In the genomic region with DNA sequence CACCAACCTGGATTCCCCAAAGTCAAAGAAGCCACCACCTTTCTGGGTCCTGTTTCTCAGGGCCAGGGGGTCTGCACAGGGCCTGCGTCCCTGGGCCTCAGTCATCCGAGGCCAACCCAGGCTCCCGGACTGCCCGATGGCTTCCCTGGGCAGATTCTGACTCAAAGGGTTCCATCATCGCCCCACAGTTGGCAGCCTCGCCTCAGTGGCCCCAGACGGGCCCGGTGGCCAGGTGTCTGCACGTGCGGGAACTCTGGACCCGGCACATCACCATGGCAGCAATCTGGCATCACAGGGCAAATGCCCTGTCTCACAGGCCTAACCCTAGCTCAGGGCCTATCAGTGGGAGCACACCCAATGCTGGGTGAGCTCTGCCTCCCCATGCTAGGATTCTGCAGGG, we compare ENCODE assay signal across 23 cellular contexts. TPM values are rescaled to one million over a fixed set of nuclear protein-coding genes. Genes with fewer than 3 reads are reported as not detected.
DNase-seq lines count a peak whose midpoint lies in the region; ATAC-seq and TF ChIP-seq lines count a peak whose summit lies in the region.
"Had no signal": no experiment of that assay in that cellular context is flagged by ENCODE, and none has a peak within 500 bp of the region (broad histone marks: within the 10 kb centered on the region; RNA-seq: fewer than 3 reads in every experiment).

No MANE protein-coding gene starts in this region.

- H3K9ac ChIP-seq in PC-3 (ENCODE audit: low read length) (no peak overlapping the region), neuronal stem cell (ENCODE audit: low read depth, low read length, poor library complexity) (no peak overlapping the region)

- no peaks in the 10 kb centered on the region for H3K9me2 ChIP-seq in PC-3 (replicated peaks; ENCODE audit: low read length)

- H3K36me3 ChIP-seq in PC-3 (ENCODE audit: low read depth, low read length) (no peaks in the 10 kb centered on the region), RWPE2 (ENCODE audit: low read depth) (no peaks in the 10 kb centered on the region), esophagus (ENCODE audit: control insufficient read depth in 2 of 2, insufficient read depth in 2 of 2, low read length in 1 of 2) (no peaks in the 10 kb centered on the region), neuronal stem cell (replicated peaks in 1 of 2; ENCODE audit: control insufficient read depth in 2 of 2, insufficient read depth in 2 of 2, low read length in 2 of 2) (no peaks in the 10 kb centered on the region)
- H3K36me3 ChIP-seq: HAP-1 had no signal

- intact Hi-C loops in PC-3 (cut with micrococcal nuclease), result no loop called here

- H4K91ac ChIP-seq in neuronal stem cell (ENCODE audit: low read depth, low read length, poor library complexity), result no peak overlapping the region

- H3K18ac ChIP-seq in neuronal stem cell (ENCODE audit: low read length), result peak overlapping the region; percentile 20

- H3F3A ChIP-seq in PC-3 (ENCODE audit: low read length, unreplicated experiment), result no peaks in the 10 kb centered on the region

- H2BK120ac ChIP-seq in neuronal stem cell (ENCODE audit: low read depth, low read length), result peak overlapping the region; percentile 56

- no peak overlapping the region for H2BK12ac ChIP-seq in neuronal stem cell (ENCODE audit: low read length)

- peak overlapping the region; percentile 5 for H2BK5ac ChIP-seq in neuronal stem cell (ENCODE audit: low read length)

- H3K4me3 ChIP-seq in PC-3 (ENCODE audit: low read length), result no peak overlapping the region
- H3K4me3 ChIP-seq in RWPE2 (ENCODE audit: severe bottlenecking), result no peak overlapping the region
- no peak overlapping the region for H3K4me3 ChIP-seq in esophagus (ENCODE audit: low read depth in 1 of 2, low read length in 2 of 2)
- H3K4me3 ChIP-seq in neuronal stem cell (ENCODE audit: low read length in 2 of 2), result no peak overlapping the region
- H3K4me3 ChIP-seq: HAP-1 had no signal

- H3K14ac ChIP-seq in neuronal stem cell (ENCODE audit: low read length), result no peak overlapping the region

- CTCF ChIA-PET in PC-3 (lab: Charles Lee), result no interaction called here

- ATAC-seq in PC-3 (no peak), RWPE2 (ENCODE audit: low read depth) (no peak; the same call in 2 of the 3 replicates), GM19397 (IDR thresholded peaks at IDR 0.05; ENCODE audit: unreplicated experiment) (no peak)

- H3K4me1 ChIP-seq in PC-3 (ENCODE audit: insufficient read depth, low read length), result peaks cover 15% of the 10 kb centered on the region
- H3K4me1 ChIP-seq in RWPE2 (ENCODE audit: insufficient read depth, poor library complexity, severe bottlenecking), result peaks cover 10% of the 10 kb centered on the region
- H3K4me1 ChIP-seq in esophagus (ENCODE audit: control insufficient read depth in 2 of 2, insufficient read depth in 2 of 2, low read length in 1 of 2), result peaks cover 0 to 22% of the 10 kb centered on the region in 2 donors
- peaks cover 0 to 1% of the 10 kb centered on the region in 2 donors for H3K4me1 ChIP-seq in neuronal stem cell (ENCODE audit: control insufficient read depth in 2 of 2, insufficient read depth in 1 of 2, low read depth in 1 of 2, low read length in 2 of 2)
- H3K4me1 ChIP-seq: HAP-1 had no signal

- BruUV-seq in PC-3 (replicated peaks; lab: Mats Ljungman, UMichigan), result no TSS peak

- H3K79me2 ChIP-seq in PC-3 (ENCODE audit: low read length), result no peaks in the 10 kb centered on the region

- H4K20me1 ChIP-seq in PC-3 (ENCODE audit: low read length), result no peaks in the 10 kb centered on the region

- POLR2A ChIA-PET in PC-3 (lab: Charles Lee; ENCODE audit: unreplicated experiment), result no interaction called here

- no peak overlapping the region for H3K27ac ChIP-seq in PC-3 (ENCODE audit: low read length)
- peak overlapping the region; percentile 41 for H3K27ac ChIP-seq in RWPE2 (ENCODE audit: poor library complexity, severe bottlenecking)
- peak overlapping the region; percentile 6 to 63 for H3K27ac ChIP-seq in esophagus (ENCODE audit: low read depth in 2 of 2, low read length in 1 of 2)
- H3K27ac ChIP-seq in neuronal stem cell (replicated peaks; ENCODE audit: low read length), result no peak overlapping the region
- H3K27ac ChIP-seq: 22Rv1 had no signal

- peak overlapping the region; percentile 34 for H3K23ac ChIP-seq in neuronal stem cell (ENCODE audit: low read depth, low read length, poor library complexity)

- peak overlapping the region; percentile 69 for H2BK15ac ChIP-seq in neuronal stem cell (ENCODE audit: low read length)

- TF ChIP-seq CTCF in PC-3 (conservative IDR thresholded peaks at IDR 0.05; ENCODE audit: low read depth, low read length), result no peak
- no peak for TF ChIP-seq CTCF in RWPE2 (IDR thresholded peaks at IDR 0.05; ENCODE audit: poor library complexity, severe bottlenecking)

- DNase-seq in PC-3 (no peak), RWPE2 (ENCODE audit: low spot score) (no peak), neuronal stem cell (ENCODE audit: low spot score) (no peak), ecto neural progenitor cell (ENCODE audit: low spot score) (no peak), AG20443 (ENCODE audit: low spot score) (no peak), nucleus accumbens (lab: John Stamatoyannopoulos, UW) (no peak)
- DNase-seq: ACHN; C1 segment of cervical spinal cord; CD4-positive, alpha-beta memory T cell; COR-L47; DMS53; DMS79 treated with DMSO at 0.1 percent for 48 hours; GF-D8; GOT3; HFFc6 had no signal

- H3K4me2 ChIP-seq in PC-3 (ENCODE audit: low read length), result peak overlapping the region; percentile 44; the same call in 1 of the 2 replicates
- H3K4me2 ChIP-seq in neuronal stem cell (ENCODE audit: insufficient read depth, low read length, poor library complexity, severe bottlenecking), result no peak overlapping the region

- WGBS in esophagus, 2 donors, result 79 to 83% methylated on average over 11 of the region's 11 CpGs
- WGBS in neuronal stem cell (ENCODE audit: extremely low coverage in 2 of 2, insufficient read length in 2 of 2, insufficient replicate concordance in 1 of 2), 2 donors, result no CpG with 5 or more reads among the region's 11 CpGs

- no peaks in the 10 kb centered on the region for H3K79me1 ChIP-seq in neuronal stem cell (ENCODE audit: low read depth, low read length)

- H2AFZ ChIP-seq in PC-3 (ENCODE audit: low read length) (no peak overlapping the region), neuronal stem cell (ENCODE audit: low read length) (no peak overlapping the region)

- no peak overlapping the region for H3K4ac ChIP-seq in neuronal stem cell (ENCODE audit: low read length)

- H3K27me3 ChIP-seq in PC-3 (ENCODE audit: low read length), result 0 out of 2 replicates have a peak, but pooled peaks cover 9% of the 10 kb centered on the region
- no peaks in the 10 kb centered on the region for H3K27me3 ChIP-seq in RWPE2 (ENCODE audit: insufficient read depth, poor library complexity, severe bottlenecking)
- H3K27me3 ChIP-seq in esophagus (ENCODE audit: control insufficient read depth in 1 of 2, insufficient read depth in 2 of 2, low read length in 2 of 2), result no peaks in the 10 kb centered on the region
- peaks cover 0 to 47% (median 2%) of the 10 kb centered on the region in 3 experiments for H3K27me3 ChIP-seq in neuronal stem cell (ENCODE audit: control insufficient read depth in 3 of 3, insufficient read depth in 3 of 3, low read depth in 1 of 3, low read length in 3 of 3)

- H3K9me3 ChIP-seq in PC-3 (ENCODE audit: low read length), result no peaks in the 10 kb centered on the region
- no peaks in the 10 kb centered on the region for H3K9me3 ChIP-seq in RWPE2 (ENCODE audit: severe bottlenecking)
- peaks cover 0 to 2% of the 10 kb centered on the region in 2 donors for H3K9me3 ChIP-seq in esophagus (ENCODE audit: control insufficient read depth in 2 of 2, insufficient read depth in 1 of 2, low read depth in 1 of 2, low read length in 1 of 2)
- no peaks in the 10 kb centered on the region for H3K9me3 ChIP-seq in neuronal stem cell (replicated peaks in 1 of 2; ENCODE audit: control insufficient read depth in 2 of 2, insufficient read depth in 1 of 2, low read depth in 1 of 2, low read length in 2 of 2)
- H3K9me3 ChIP-seq: HAP-1 had no signal

- no peak overlapping the region for H4K8ac ChIP-seq in neuronal stem cell (ENCODE audit: low read depth, low read length)

- peak overlapping the region; percentile 76 for H2AK5ac ChIP-seq in neuronal stem cell (ENCODE audit: low read depth, low read length)

RNA-seq across cellular contexts. Expression of gene IGFL1, which starts 2.9 kb away (rescaled TPM):
- 0.77 TPM in 1 of 2 replicates, not detected in the other for total RNA-seq in PC-3 (2014; rRNA removed)
- polyA plus RNA-seq in esophagus, result 10 to 100 TPM; 58.7 to 66.5 TPM
- polyA plus RNA-seq in neuronal stem cell (2013, experiment 1 of 2), result not detected
- polyA plus RNA-seq in neuronal stem cell (2013, experiment 2 of 2), result not detected
- total RNA-seq: Calu3; CD4-positive, alpha-beta memory T cell; Daoy; G401; HFFc6 had no signal
- polyA plus RNA-seq: BJ; CD4-positive, alpha-beta memory T cell had no signal

Comparison
In these comparisons a context has a peak if more than half of its experiments do, and no peak if none do; other contexts are left out.
1. H3K27ac ChIP-seq: peak in RWPE2 (single experiment) and esophagus (2 of 2); none in PC-3 (single experiment) and neuronal stem cell (single experiment).